8 cellular contexts compared by ENCODE assay signal in genomic region chrX:37745354-37745753, GRCh38. TPM values are rescaled to one million over a fixed set of nuclear protein-coding genes. Genes with fewer than 3 reads are reported as not detected.
DNase-seq lines count a peak whose midpoint lies in the region; ATAC-seq and TF ChIP-seq lines count a peak whose summit lies in the region.

No MANE protein-coding gene starts in this region.

- H3K4me3 ChIP-seq in SJCRH30 (no peak overlapping the region), gastroesophageal sphincter (no peak overlapping the region), parathyroid adenoma (ENCODE audit: low read depth, low read length) (no peak overlapping the region), upper lobe of left lung (no peak overlapping the region)

- H3K36me3 ChIP-seq in SJCRH30, result no peaks in the 10 kb centered on the region
- no peaks in the 10 kb centered on the region for H3K36me3 ChIP-seq in gastroesophageal sphincter
- H3K36me3 ChIP-seq in parathyroid adenoma (ENCODE audit: control insufficient read depth, insufficient read depth, low read length), result no peaks in the 10 kb centered on the region
- no peaks in the 10 kb centered on the region for H3K36me3 ChIP-seq in upper lobe of left lung

- no peak overlapping the region for H3K9ac ChIP-seq in parathyroid adenoma

- TF ChIP-seq EP300 in gastroesophageal sphincter (IDR thresholded peaks at IDR 0.05) (no peak), upper lobe of left lung (IDR thresholded peaks at IDR 0.05) (no peak)

- peak; percentile 63 for ATAC-seq in GM21723 (IDR thresholded peaks at IDR 0.05; ENCODE audit: unreplicated experiment)
- ATAC-seq in gastroesophageal sphincter, result peak; percentile 61
- ATAC-seq in upper lobe of left lung (ENCODE audit: low FRiP score in 2 of 2), result peak; percentile 71 to 88

- H2AFZ ChIP-seq in parathyroid adenoma, result no peak overlapping the region

- H3K79me2 ChIP-seq in parathyroid adenoma, result no peaks in the 10 kb centered on the region

- peak; percentile 81 for DNase-seq in DMS53 (lab: John Stamatoyannopoulos, UW)
- DNase-seq in LHCN-M2 (ENCODE audit: low read depth), result peak; percentile 36
- DNase-seq in SJCRH30, result peak; percentile 33 to 63
- DNase-seq in activated gamma-delta T cell treated with anti-CD3 and anti-CD28 coated beads, Interleukin-2, amount 50 U/mL, for 16 hours (ENCODE audit: low read depth), result peak; percentile 63
- DNase-seq in upper lobe of left lung, result peak in 1 of 2 donors; percentile 70

- peak; percentile 60 to 76 (median 71) for TF ChIP-seq CTCF in gastroesophageal sphincter (IDR thresholded peaks at IDR 0.05)
- peak; percentile 66 for TF ChIP-seq CTCF in parathyroid adenoma (IDR thresholded peaks at IDR 0.05)
- TF ChIP-seq CTCF in upper lobe of left lung (IDR thresholded peaks at IDR 0.05), result peak; percentile 55 to 81 (median 72)

- H3K27me3 ChIP-seq in SJCRH30 (no peaks in the 10 kb centered on the region), gastroesophageal sphincter (no peaks in the 10 kb centered on the region), parathyroid adenoma (ENCODE audit: control insufficient read depth, insufficient read depth, low read length) (no peaks in the 10 kb centered on the region), upper lobe of left lung (no peaks in the 10 kb centered on the region)

- 14 to 21% methylated on average over 3 of the region's 3 CpGs for WGBS in gastroesophageal sphincter (ENCODE audit: low coverage in 1 of 2), 2 donors
- WGBS in upper lobe of left lung, 2 donors, result 18 to 24% methylated on average over 3 of the region's 3 CpGs

- H3K9me3 ChIP-seq in SJCRH30 (replicated peaks) (no peaks in the 10 kb centered on the region), gastroesophageal sphincter (no peaks in the 10 kb centered on the region), parathyroid adenoma (ENCODE audit: control insufficient read depth, low read length) (no peaks in the 10 kb centered on the region), upper lobe of left lung (no peaks in the 10 kb centered on the region)

- no peaks in the 10 kb centered on the region for H3K4me1 ChIP-seq in SJCRH30
- no peaks in the 10 kb centered on the region for H3K4me1 ChIP-seq in gastroesophageal sphincter
- peaks cover 4% of the 10 kb centered on the region for H3K4me1 ChIP-seq in parathyroid adenoma
- H3K4me1 ChIP-seq in upper lobe of left lung, result no peaks in the 10 kb centered on the region

- TF ChIP-seq POLR2A in gastroesophageal sphincter (IDR thresholded peaks at IDR 0.05), result no peak
- TF ChIP-seq POLR2A in upper lobe of left lung (IDR thresholded peaks at IDR 0.05), result no peak

- no peak overlapping the region for H3K4me2 ChIP-seq in parathyroid adenoma (ENCODE audit: low read length)

- H3K27ac ChIP-seq in SJCRH30 (no peak overlapping the region), gastroesophageal sphincter (no peak overlapping the region), parathyroid adenoma (no peak overlapping the region), upper lobe of left lung (peak overlapping the region in 3 of 4 donors; percentile 17 to 30 (median 18))

RNA-seq across cellular contexts. Expression of gene CYBB, which starts 34.5 kb away (rescaled TPM):
- total RNA-seq in LHCN-M2 (2014; rRNA removed), result under 0.01 TPM in 1 of 2 replicates, not detected in the other
- polyA plus RNA-seq in LHCN-M2 (2012), result not detected
- not detected in 2 replicates for total RNA-seq in SJCRH30 (2014; rRNA removed; shearing (Covaris generic))
- 10 to 100 TPM in 2 of 4 donors, 1 to 10 TPM in 2; 4.0 to 40.3 (median 19.6) TPM for total RNA-seq in gastroesophageal sphincter
- 100 to 1,000 TPM in 2 of 6 donors, 10 to 100 TPM in 4; 12.1 to 254 (median 45.5) TPM for total RNA-seq in upper lobe of left lung

RNA-seq across cellular contexts. Expression of gene XK, which starts 59.8 kb away (rescaled TPM):
- total RNA-seq in LHCN-M2 (2014; rRNA removed), result 0.11 and 0.13 TPM in 2 replicates
- 0.04 TPM for polyA plus RNA-seq in LHCN-M2 (2012)
- total RNA-seq in SJCRH30 (2014; rRNA removed; shearing (Covaris generic)), result not detected in 2 replicates
- total RNA-seq in gastroesophageal sphincter, result 10 to 100 TPM in 3 of 4 donors, 1 to 10 TPM in 1; 9.2 to 20.5 (median 13.9) TPM
- total RNA-seq in upper lobe of left lung, result 1 to 10 TPM in 5 of 6 donors, under 1 TPM in 1; under 0.01 to 5.7 (median 1.8) TPM

Comparison
In these comparisons a context has a peak if more than half of its experiments do, and no peak if none do; other contexts are left out.
1. H3K27ac ChIP-seq: peak in upper lobe of left lung (3 of 4); none in SJCRH30 (single experiment), gastroesophageal sphincter (0 of 4) and parathyroid adenoma (single experiment).
2. Peak in every context shown above with its lines, with median percentiles within 50 percentile points of each other: ATAC-seq and CTCF ChIP-seq.